Comparison of ENCODE assay signal across 2 cellular contexts in the genomic region with DNA sequence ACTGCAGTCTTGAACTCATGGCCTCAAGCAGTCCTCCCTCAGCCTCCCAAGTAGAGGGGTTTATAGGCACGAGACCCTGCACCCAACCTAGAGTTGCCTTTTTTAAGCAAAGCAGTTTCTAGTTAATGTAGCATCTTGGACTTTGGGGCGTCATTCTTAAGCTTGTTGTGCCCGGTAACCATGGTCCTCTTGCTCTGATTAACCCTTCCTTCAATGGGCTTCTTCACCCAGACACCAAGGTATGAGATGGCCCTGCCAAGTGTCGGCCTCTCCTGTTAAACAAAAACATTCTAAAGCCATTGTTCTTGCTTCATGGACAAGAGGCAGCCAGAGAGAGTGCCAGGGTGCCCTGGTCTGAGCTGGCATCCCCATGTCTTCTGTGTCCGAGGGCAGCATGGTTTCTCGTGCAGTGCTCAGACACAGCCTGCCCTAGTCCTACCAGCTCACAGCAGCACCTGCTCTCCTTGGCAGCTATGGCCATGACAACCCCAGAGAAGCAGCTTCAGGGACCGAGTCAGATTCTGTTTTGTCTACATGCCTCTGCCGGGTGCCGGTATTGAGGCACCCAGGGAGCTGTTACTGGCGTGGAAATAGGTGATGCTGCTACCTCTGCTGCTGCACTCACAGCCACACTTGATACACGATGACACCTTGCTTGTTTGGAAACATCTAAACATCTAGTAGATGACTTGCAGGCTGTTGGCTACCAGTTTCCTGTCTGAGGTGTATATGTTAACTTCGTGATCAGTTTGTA.
TF ChIP-seq lines count a peak whose summit lies in the region.

No MANE protein-coding gene starts in this region.

TF ChIP-seq in SK-N-SH, 30 proteins besides CTCF, POLR2A, EP300 and RAD21:
- TF ChIP-seq SMC3 (IDR thresholded peaks at IDR 0.05; ENCODE audit: low read depth, low read length) (no peak), POLR2AphosphoS5 (IDR thresholded peaks at IDR 0.05; ENCODE audit: low read depth, low read length) (peak; percentile 11; the same call in 1 of the 2 replicates)

TF ChIP-seq in SK-N-SH treated with all-trans-retinoic acid at 6 μM for 48 hours, 23 proteins besides CTCF, POLR2A, EP300 and RAD21:
- TF ChIP-seq SNAI2 (CRISPR knock-in tag; IDR thresholded peaks at IDR 0.05) (no peak), CSDC2 (CRISPR knock-in tag; IDR thresholded peaks at IDR 0.05) (no peak), ZFP3 (CRISPR knock-in tag; IDR thresholded peaks at IDR 0.05) (no peak), PPARA (CRISPR knock-in tag; IDR thresholded peaks at IDR 0.05; ENCODE audit: borderline replicate concordance) (no peak), GLIS3 (CRISPR knock-in tag; IDR thresholded peaks at IDR 0.05) (no peak), OSR1 (CRISPR knock-in tag; IDR thresholded peaks at IDR 0.05) (no peak), RARB (CRISPR knock-in tag; IDR thresholded peaks at IDR 0.05) (no peak), ARNTL (CRISPR knock-in tag; IDR thresholded peaks at IDR 0.05; ENCODE audit: borderline replicate concordance, low read depth) (no peak), ZNF70 (CRISPR knock-in tag; IDR thresholded peaks at IDR 0.05) (no peak)
- TF ChIP-seq, protein P1, sequence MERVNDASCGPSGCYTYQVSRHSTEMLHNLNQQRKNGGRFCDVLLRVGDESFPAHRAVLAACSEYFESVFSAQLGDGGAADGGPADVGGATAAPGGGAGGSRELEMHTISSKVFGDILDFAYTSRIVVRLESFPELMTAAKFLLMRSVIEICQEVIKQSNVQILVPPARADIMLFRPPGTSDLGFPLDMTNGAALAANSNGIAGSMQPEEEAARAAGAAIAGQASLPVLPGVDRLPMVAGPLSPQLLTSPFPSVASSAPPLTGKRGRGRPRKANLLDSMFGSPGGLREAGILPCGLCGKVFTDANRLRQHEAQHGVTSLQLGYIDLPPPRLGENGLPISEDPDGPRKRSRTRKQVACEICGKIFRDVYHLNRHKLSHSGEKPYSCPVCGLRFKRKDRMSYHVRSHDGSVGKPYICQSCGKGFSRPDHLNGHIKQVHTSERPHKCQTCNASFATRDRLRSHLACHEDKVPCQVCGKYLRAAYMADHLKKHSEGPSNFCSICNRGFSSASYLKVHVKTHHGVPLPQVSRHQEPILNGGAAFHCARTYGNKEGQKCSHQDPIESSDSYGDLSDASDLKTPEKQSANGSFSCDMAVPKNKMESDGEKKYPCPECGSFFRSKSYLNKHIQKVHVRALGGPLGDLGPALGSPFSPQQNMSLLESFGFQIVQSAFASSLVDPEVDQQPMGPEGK (CRISPR knock-in tag; IDR thresholded peaks at IDR 0.05; ENCODE audit: borderline replicate concordance), result no peak
- TF ChIP-seq, protein P2, sequence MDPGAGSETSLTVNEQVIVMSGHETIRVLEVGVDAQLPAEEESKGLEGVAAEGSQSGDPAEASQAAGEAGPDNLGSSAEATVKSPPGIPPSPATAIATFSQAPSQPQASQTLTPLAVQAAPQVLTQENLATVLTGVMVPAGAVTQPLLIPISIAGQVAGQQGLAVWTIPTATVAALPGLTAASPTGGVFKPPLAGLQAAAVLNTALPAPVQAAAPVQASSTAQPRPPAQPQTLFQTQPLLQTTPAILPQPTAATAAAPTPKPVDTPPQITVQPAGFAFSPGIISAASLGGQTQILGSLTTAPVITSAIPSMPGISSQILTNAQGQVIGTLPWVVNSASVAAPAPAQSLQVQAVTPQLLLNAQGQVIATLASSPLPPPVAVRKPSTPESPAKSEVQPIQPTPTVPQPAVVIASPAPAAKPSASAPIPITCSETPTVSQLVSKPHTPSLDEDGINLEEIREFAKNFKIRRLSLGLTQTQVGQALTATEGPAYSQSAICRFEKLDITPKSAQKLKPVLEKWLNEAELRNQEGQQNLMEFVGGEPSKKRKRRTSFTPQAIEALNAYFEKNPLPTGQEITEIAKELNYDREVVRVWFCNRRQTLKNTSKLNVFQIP (CRISPR knock-in tag; IDR thresholded peaks at IDR 0.05; ENCODE audit: borderline replicate concordance, low read depth), result no peak
- TF ChIP-seq, protein P3, sequence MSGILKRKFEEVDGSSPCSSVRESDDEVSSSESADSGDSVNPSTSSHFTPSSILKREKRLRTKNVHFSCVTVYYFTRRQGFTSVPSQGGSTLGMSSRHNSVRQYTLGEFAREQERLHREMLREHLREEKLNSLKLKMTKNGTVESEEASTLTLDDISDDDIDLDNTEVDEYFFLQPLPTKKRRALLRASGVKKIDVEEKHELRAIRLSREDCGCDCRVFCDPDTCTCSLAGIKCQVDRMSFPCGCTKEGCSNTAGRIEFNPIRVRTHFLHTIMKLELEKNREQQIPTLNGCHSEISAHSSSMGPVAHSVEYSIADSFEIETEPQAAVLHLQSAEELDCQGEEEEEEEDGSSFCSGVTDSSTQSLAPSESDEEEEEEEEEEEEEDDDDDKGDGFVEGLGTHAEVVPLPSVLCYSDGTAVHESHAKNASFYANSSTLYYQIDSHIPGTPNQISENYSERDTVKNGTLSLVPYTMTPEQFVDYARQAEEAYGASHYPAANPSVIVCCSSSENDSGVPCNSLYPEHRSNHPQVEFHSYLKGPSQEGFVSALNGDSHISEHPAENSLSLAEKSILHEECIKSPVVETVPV (CRISPR knock-in tag; IDR thresholded peaks at IDR 0.05), result no peak
